ENCODE assay signal across 13 cellular contexts in genomic region chr4:15893967-15894366, GRCh38. TPM values are rescaled to one million over a fixed set of nuclear protein-coding genes. Genes with fewer than 3 reads are reported as not detected.
DNase-seq lines count a peak whose midpoint lies in the region; TF ChIP-seq lines count a peak whose summit lies in the region.
"Had no signal": no experiment of that assay in that cellular context is flagged by ENCODE, and none has a peak within 500 bp of the region (broad histone marks: within the 10 kb centered on the region; RNA-seq: fewer than 3 reads in every experiment).

No MANE protein-coding gene starts in this region.

- DNase-seq in ELR (ENCODE audit: low read depth): peak; percentile 96
- DNase-seq in RPMI7951 (ENCODE audit: low read depth): peak; percentile 97
- DNase-seq in fibroblast of mammary gland (ENCODE audit: low read depth): peak; percentile 96
- DNase-seq in activated CD4-positive, alpha-beta T cell treated with anti-CD3 and anti-CD28 coated beads, Interleukin-2, amount 10 ng/mL, durations not matched to agents 24 days and 14 days: no peak
- DNase-seq in activated CD4-positive, alpha-beta T cell treated with anti-CD3 and anti-CD28 coated beads, Interleukin-2, amount 50 U/mL, for 1 hour: no peak
- no peak for DNase-seq in T-helper 9 cell
- DNase-seq in effector CD4-positive, alpha-beta T cell: no peak
- DNase-seq: central memory CD4-positive, alpha-beta T cell; KBM-7; stimulated activated CD4-positive, alpha-beta T cell treated with anti-CD3 and anti-CD28 coated beads, Interleukin-4, amount 100 ng/mL, for 1 hour; transverse colon had no signal

- no peak overlapping the region for H3K4me3 ChIP-seq in fibroblast of mammary gland (ENCODE audit: control insufficient read depth, low read depth, low read length)
- H3K4me3 ChIP-seq in skeletal muscle satellite cell (ENCODE audit: low read length): no peak overlapping the region
- H3K4me3 ChIP-seq: transverse colon had no signal

- intact Hi-C loops in activated CD4-positive, alpha-beta T cell treated with anti-CD3 and anti-CD28 coated beads, Interleukin-2, amount 10 ng/mL, durations not matched to agents 24 days and 14 days (cut with micrococcal nuclease): no loop called here

- no peaks in the 10 kb centered on the region for H3K36me3 Mint-ChIP-seq in activated CD4-positive, alpha-beta T cell treated with anti-CD3 and anti-CD28 coated beads, Interleukin-2, amount 10 ng/mL, durations not matched to agents 24 days and 14 days (ENCODE audit: low read depth)

- no peak for TF ChIP-seq CTCF in fibroblast of mammary gland (conservative IDR thresholded peaks at IDR 0.05; ENCODE audit: control insufficient read depth, insufficient read depth, low read depth, low read length)

- H3K4me1 ChIP-seq in skeletal muscle satellite cell (ENCODE audit: control insufficient read depth, insufficient read depth, low read length): peaks cover 17% of the 10 kb centered on the region
- H3K4me1 ChIP-seq: transverse colon had no signal

- H3K36me3 ChIP-seq in skeletal muscle satellite cell (ENCODE audit: insufficient read depth, low read length): no peaks in the 10 kb centered on the region
- H3K36me3 ChIP-seq: transverse colon had no signal

- no peaks in the 10 kb centered on the region for H3K9me3 ChIP-seq in skeletal muscle satellite cell (replicated peaks; ENCODE audit: low read length)
- H3K9me3 ChIP-seq: transverse colon had no signal

- H3K27me3 Mint-ChIP-seq in activated CD4-positive, alpha-beta T cell treated with anti-CD3 and anti-CD28 coated beads, Interleukin-2, amount 10 ng/mL, durations not matched to agents 24 days and 14 days: peaks cover 20% of the 10 kb centered on the region

- no peaks in the 10 kb centered on the region for H3K4me1 Mint-ChIP-seq in activated CD4-positive, alpha-beta T cell treated with anti-CD3 and anti-CD28 coated beads, Interleukin-2, amount 10 ng/mL, durations not matched to agents 24 days and 14 days

- H3K9ac ChIP-seq in skeletal muscle satellite cell (ENCODE audit: low read depth, low read length): peak overlapping the region; percentile 3

- peaks cover 14% of the 10 kb centered on the region for H3K27me3 ChIP-seq in skeletal muscle satellite cell (ENCODE audit: control insufficient read depth, insufficient read depth, low read length)
- H3K27me3 ChIP-seq: transverse colon had no signal

- H3K4me2 ChIP-seq in skeletal muscle satellite cell (ENCODE audit: low read length): peak overlapping the region; percentile 34

- H3K9me3 Mint-ChIP-seq in activated CD4-positive, alpha-beta T cell treated with anti-CD3 and anti-CD28 coated beads, Interleukin-2, amount 10 ng/mL, durations not matched to agents 24 days and 14 days: no peaks in the 10 kb centered on the region

- no peak overlapping the region for H3K4me3 Mint-ChIP-seq in activated CD4-positive, alpha-beta T cell treated with anti-CD3 and anti-CD28 coated beads, Interleukin-2, amount 10 ng/mL, durations not matched to agents 24 days and 14 days
- H3K4me3 Mint-ChIP-seq: nephron had no signal

- no peak overlapping the region for H3K27ac Mint-ChIP-seq in activated CD4-positive, alpha-beta T cell treated with anti-CD3 and anti-CD28 coated beads, Interleukin-2, amount 10 ng/mL, durations not matched to agents 24 days and 14 days
- H3K27ac Mint-ChIP-seq: nephron had no signal

RNA-seq across cellular contexts. Expression of gene FGFBP1, which starts 44.6 kb away (rescaled TPM):
- not detected in 2 replicates for total RNA-seq in RPMI7951 (2014; rRNA removed; shearing (Covaris generic))
- total RNA-seq in skeletal muscle satellite cell (2012; rRNA removed): 0.22 and 0.25 TPM in 2 replicates
- total RNA-seq in activated CD4-positive, alpha-beta T cell treated with anti-CD3 and anti-CD28 coated beads, Interleukin-2, amount 10 ng/mL, durations not matched to agents 24 days and 14 days: not detected in 2 replicates

Comparison
In these comparisons a context has a peak if more than half of its experiments do, and no peak if none do; other contexts are left out.
1. DNase-seq: peak in ELR (single experiment), RPMI7951 (single experiment) and fibroblast of mammary gland (single experiment); none in activated CD4-positive, alpha-beta T cell treated with anti-CD3 and anti-CD28 coated beads, Interleukin-2, amount 10 ng/mL, durations not matched to agents 24 days and 14 days (single experiment), activated CD4-positive, alpha-beta T cell treated with anti-CD3 and anti-CD28 coated beads, Interleukin-2, amount 50 U/mL, for 1 hour (single experiment), T-helper 9 cell (single experiment) and effector CD4-positive, alpha-beta T cell (single experiment).